ENCODE assay signal across 9 cellular contexts in genomic region chr1:240004086-240004749, GRCh38.
A peak's percentile ranks its signal among the peaks of the same experiment; 100 is the strongest.
DNase-seq lines count a peak whose midpoint lies in the region; ATAC-seq and TF ChIP-seq lines count a peak whose summit lies in the region.
"Had no signal": no experiment of that assay in that cellular context is flagged by ENCODE, and none has a peak within 500 bp of the region (broad histone marks: within the 10 kb centered on the region; RNA-seq: fewer than 3 reads in every experiment).

No MANE protein-coding gene starts in this region.

- H3K9me3 ChIP-seq in cardiac muscle cell (ENCODE audit: low read depth) (no peaks in the 10 kb centered on the region), right cardiac atrium (ENCODE audit: control insufficient read depth, low read length) (no peaks in the 10 kb centered on the region)
- no peaks in the 10 kb centered on the region for H3K9me3 ChIP-seq in effector memory CD4-positive, alpha-beta T cell (ENCODE audit: control insufficient read depth, low read length)

- H3K27me3 ChIP-seq in cardiac muscle cell (peaks cover 20% of the 10 kb centered on the region), right cardiac atrium (ENCODE audit: control insufficient read depth, insufficient read depth) (no peaks in the 10 kb centered on the region)
- peaks cover 2% of the 10 kb centered on the region for H3K27me3 ChIP-seq in effector memory CD4-positive, alpha-beta T cell (replicated peaks; ENCODE audit: control insufficient read depth, insufficient read depth, low read length, poor library complexity, severe bottlenecking)

- no peaks in the 10 kb centered on the region for H3K9me3 Mint-ChIP-seq in progenitor cell of endocrine pancreas (ENCODE audit: low read depth)
- H3K9me3 Mint-ChIP-seq in stimulated activated naive B cell treated with anti-CD40 and anti-IgM and Interleukin-4, amounts not matched to agents 10 μg/mL and 1 μg/mL and 100 μg/mL, for 72 hours: peaks cover 0 to 2% of the 10 kb centered on the region in 2 donors

- 55% methylated on average over 12 of the region's 12 CpGs for WGBS in right cardiac atrium

- H3K4me3 ChIP-seq in cardiac muscle cell: no peak overlapping the region
- H3K4me3 ChIP-seq in right cardiac atrium (ENCODE audit: low read length): no peak overlapping the region
- no peak overlapping the region for H3K4me3 ChIP-seq in cardiac fibroblast (replicated peaks in 1 of 2; ENCODE audit: low read depth in 2 of 2, low read length in 2 of 2)
- no peak overlapping the region for H3K4me3 ChIP-seq in effector memory CD4-positive, alpha-beta T cell (ENCODE audit: insufficient read depth, low read depth, low read length, poor library complexity, severe bottlenecking)

- intact Hi-C loops in right cardiac atrium (cut with DNase I): no loop called here

- DNase-seq in cardiac muscle cell (ENCODE audit: low read depth in 1 of 2, low spot score in 1 of 2) (peak; percentile 3 to 16), right cardiac atrium (no peak), LHCN-M2 (ENCODE audit: low read depth) (peak; percentile 37), cardiac fibroblast (ENCODE audit: low read depth in 2 of 2) (peak in 1 of 2 donors; percentile 26), progenitor cell of endocrine pancreas (ENCODE audit: low spot score, unreplicated experiment) (no peak), dedifferentiated amniotic fluid mesenchymal stem cell (ENCODE audit: extremely low spot score) (no peak)
- DNase-seq in effector memory CD4-positive, alpha-beta T cell: no peak
- no peak for DNase-seq in stimulated activated naive B cell treated with anti-CD40 and anti-IgM and Interleukin-4, amounts not matched to agents 10 μg/mL and 1 μg/mL and 100 μg/mL, for 72 hours

- no peaks in the 10 kb centered on the region for H3K36me3 Mint-ChIP-seq in progenitor cell of endocrine pancreas (ENCODE audit: insufficient read depth)
- no peaks in the 10 kb centered on the region for H3K36me3 Mint-ChIP-seq in stimulated activated naive B cell treated with anti-CD40 and anti-IgM and Interleukin-4, amounts not matched to agents 10 μg/mL and 1 μg/mL and 100 μg/mL, for 72 hours
- H3K36me3 Mint-ChIP-seq: activated naive CD8-positive, alpha-beta T cell had no signal

- H3K27ac ChIP-seq in cardiac muscle cell (no peak overlapping the region), right cardiac atrium (ENCODE audit: low read length) (no peak overlapping the region)
- H3K27ac ChIP-seq in effector memory CD4-positive, alpha-beta T cell (ENCODE audit: insufficient read depth, low read length, poor library complexity, severe bottlenecking): no peak overlapping the region

- no peak for ATAC-seq in right cardiac atrium
- ATAC-seq in stimulated activated naive B cell treated with anti-CD40 and anti-IgM and Interleukin-4, amounts not matched to agents 10 μg/mL and 1 μg/mL and 100 μg/mL, for 72 hours (replicated peaks): no peak

- TF ChIP-seq CTCF in cardiac muscle cell (IDR thresholded peaks at IDR 0.05; ENCODE audit: low read depth, low read length) (peak; percentile 66), cardiac fibroblast (IDR thresholded peaks at IDR 0.05; ENCODE audit: low read depth, low read length) (peak; percentile 78), progenitor cell of endocrine pancreas (IDR thresholded peaks at IDR 0.05; ENCODE audit: unreplicated experiment) (peak; percentile 77)

- peaks cover 2% of the 10 kb centered on the region for H3K4me1 Mint-ChIP-seq in progenitor cell of endocrine pancreas (ENCODE audit: low read depth)
- H3K4me1 Mint-ChIP-seq in stimulated activated naive B cell treated with anti-CD40 and anti-IgM and Interleukin-4, amounts not matched to agents 10 μg/mL and 1 μg/mL and 100 μg/mL, for 72 hours: no peaks in the 10 kb centered on the region

- H3K27ac Mint-ChIP-seq in progenitor cell of endocrine pancreas: no peak overlapping the region
- H3K27ac Mint-ChIP-seq in stimulated activated naive B cell treated with anti-CD40 and anti-IgM and Interleukin-4, amounts not matched to agents 10 μg/mL and 1 μg/mL and 100 μg/mL, for 72 hours: no peak overlapping the region
- H3K27ac Mint-ChIP-seq: activated naive CD8-positive, alpha-beta T cell had no signal

- no peaks in the 10 kb centered on the region for H3K36me3 ChIP-seq in cardiac muscle cell
- H3K36me3 ChIP-seq in effector memory CD4-positive, alpha-beta T cell (ENCODE audit: control insufficient read depth, insufficient read depth, low read length): no peaks in the 10 kb centered on the region

- no peak overlapping the region for H3K4me3 Mint-ChIP-seq in progenitor cell of endocrine pancreas (ENCODE audit: low read depth)
- no peak overlapping the region for H3K4me3 Mint-ChIP-seq in stimulated activated naive B cell treated with anti-CD40 and anti-IgM and Interleukin-4, amounts not matched to agents 10 μg/mL and 1 μg/mL and 100 μg/mL, for 72 hours
- H3K4me3 Mint-ChIP-seq: activated naive CD8-positive, alpha-beta T cell had no signal

- peaks cover 87% of the 10 kb centered on the region for H3K27me3 Mint-ChIP-seq in progenitor cell of endocrine pancreas
- H3K27me3 Mint-ChIP-seq in stimulated activated naive B cell treated with anti-CD40 and anti-IgM and Interleukin-4, amounts not matched to agents 10 μg/mL and 1 μg/mL and 100 μg/mL, for 72 hours: peaks cover 4 to 9% of the 10 kb centered on the region in 2 donors

- H3K4me1 ChIP-seq in cardiac muscle cell (ENCODE audit: low read depth) (no peaks in the 10 kb centered on the region), right cardiac atrium (ENCODE audit: control insufficient read depth, insufficient read depth, low read length) (no peaks in the 10 kb centered on the region)
- no peaks in the 10 kb centered on the region for H3K4me1 ChIP-seq in effector memory CD4-positive, alpha-beta T cell (ENCODE audit: control insufficient read depth, insufficient read depth, low read length, poor library complexity, severe bottlenecking)

Comparison
In these comparisons a context has a peak if more than half of its experiments do, and no peak if none do; other contexts are left out.
1. DNase-seq: peak in cardiac muscle cell (2 of 2) and LHCN-M2 (single experiment); none in right cardiac atrium (0 of 3), progenitor cell of endocrine pancreas (single experiment), effector memory CD4-positive, alpha-beta T cell (0 of 3), dedifferentiated amniotic fluid mesenchymal stem cell (single experiment) and stimulated activated naive B cell treated with anti-CD40 and anti-IgM and Interleukin-4, amounts not matched to agents 10 μg/mL and 1 μg/mL and 100 μg/mL, for 72 hours (single experiment).
2. Peak in every context shown above with its lines, with median percentiles within 50 percentile points of each other: CTCF ChIP-seq.